Comparison of ENCODE assay signal across 8 cellular contexts in genomic region chr3:66582721-66583141, GRCh38.
DNase-seq lines count a peak whose midpoint lies in the region; ATAC-seq, FAIRE-seq and TF ChIP-seq lines count a peak whose summit lies in the region.

No MANE protein-coding gene starts in this region.

- H3K27me3 Mint-ChIP-seq in astrocyte (ENCODE audit: low read depth, unreplicated experiment) (peaks cover 4% of the 10 kb centered on the region), CD14-positive monocyte (ENCODE audit: low read depth in 3 of 3) (peaks cover 0 to 2% (median 0%) of the 10 kb centered on the region in 3 donors)

- no peaks in the 10 kb centered on the region for H4K20me1 ChIP-seq in astrocyte (ENCODE audit: insufficient read depth, low read length)

- H3K4me3 Mint-ChIP-seq in astrocyte (ENCODE audit: unreplicated experiment) (no peak overlapping the region), CD14-positive monocyte (no peak overlapping the region)

- no peaks in the 10 kb centered on the region for H3K4me1 ChIP-seq in astrocyte (ENCODE audit: insufficient read depth, low read length)

- H3K9ac ChIP-seq in astrocyte (ENCODE audit: low read length) = no peak overlapping the region

- H3K36me3 Mint-ChIP-seq in astrocyte (ENCODE audit: low read depth, unreplicated experiment) = no peaks in the 10 kb centered on the region
- H3K36me3 Mint-ChIP-seq in CD14-positive monocyte = no peaks in the 10 kb centered on the region

- H3K36me3 ChIP-seq in astrocyte (ENCODE audit: insufficient read depth, low read length) = no peaks in the 10 kb centered on the region

- no peak overlapping the region for H3K27ac ChIP-seq in astrocyte (ENCODE audit: low read depth, low read length)

- no peak for FAIRE-seq in RCC 7860 (lab: Jason Lieb, UNC)
- no peak for FAIRE-seq in astrocyte (lab: Jason Lieb, UNC)

- no peaks in the 10 kb centered on the region for H3K79me2 ChIP-seq in astrocyte (ENCODE audit: insufficient read depth, low read length)

- no peaks in the 10 kb centered on the region for H3K27me3 ChIP-seq in astrocyte (ENCODE audit: insufficient read depth, low read length)

- H3K9me3 ChIP-seq in astrocyte (ENCODE audit: insufficient read depth, low read depth, low read length) = no peaks in the 10 kb centered on the region

- peaks cover 15% of the 10 kb centered on the region for H3K9me3 Mint-ChIP-seq in astrocyte (ENCODE audit: unreplicated experiment)
- peaks cover 2 to 19% (median 6%) of the 10 kb centered on the region in 7 donors for H3K9me3 Mint-ChIP-seq in CD14-positive monocyte

- intact Hi-C loops in CD14-positive monocyte (cut with micrococcal nuclease) = no loop called here

- H3K27ac Mint-ChIP-seq in astrocyte (ENCODE audit: unreplicated experiment) = no peak overlapping the region
- no peak overlapping the region for H3K27ac Mint-ChIP-seq in CD14-positive monocyte

- no peak overlapping the region for H2AFZ ChIP-seq in astrocyte (ENCODE audit: low read depth, low read length)

- H3K4me3 ChIP-seq in astrocyte (ENCODE audit: insufficient read depth, low read depth, low read length) = no peak overlapping the region

- peak; percentile 24 for DNase-seq in RCC 7860 (ENCODE audit: low spot score)
- peak; percentile 44 for DNase-seq in astrocyte (ENCODE audit: low read depth)
- peak; percentile 5 to 31 for DNase-seq in stimulated activated CD8-positive, alpha-beta memory T cell treated with anti-CD3 and anti-CD28 coated beads, Interleukin-4, amount 100 ng/mL, for 1 hour (ENCODE audit: low read depth in 2 of 2, low spot score in 1 of 2)
- DNase-seq in CD14-positive monocyte (ENCODE audit: low spot score) = no peak
- DNase-seq in putamen (ENCODE audit: low spot score) = no peak
- DNase-seq in pons (ENCODE audit: low spot score) = no peak

- TF ChIP-seq CTCF in astrocyte (IDR thresholded peaks at IDR 0.05; ENCODE audit: insufficient read depth, low read depth, low read length) = no peak
- TF ChIP-seq CTCF in CD14-positive monocyte (IDR thresholded peaks at IDR 0.05) = no peak

- no peak overlapping the region for H3K4me2 ChIP-seq in astrocyte (ENCODE audit: low read length)

- H3K4me1 Mint-ChIP-seq in astrocyte (ENCODE audit: low read depth, unreplicated experiment) = peaks cover 4% of the 10 kb centered on the region
- peaks cover 5% of the 10 kb centered on the region for H3K4me1 Mint-ChIP-seq in CD14-positive monocyte

- ATAC-seq in GM18498 (IDR thresholded peaks at IDR 0.05; ENCODE audit: unreplicated experiment) = peak; percentile 96
- ATAC-seq in HG02763 (IDR thresholded peaks at IDR 0.05; ENCODE audit: unreplicated experiment) = peak; percentile 89

Comparison
In these comparisons a context has a peak if more than half of its experiments do, and no peak if none do; other contexts are left out.
1. DNase-seq: peak in RCC 7860 (single experiment), astrocyte (single experiment) and stimulated activated CD8-positive, alpha-beta memory T cell treated with anti-CD3 and anti-CD28 coated beads, Interleukin-4, amount 100 ng/mL, for 1 hour (2 of 2); none in CD14-positive monocyte (single experiment), putamen (single experiment) and pons (single experiment).